ENCODE assay signal across 8 cellular contexts in genomic region chr2:46187112-46187618, GRCh38.
A peak's percentile ranks its signal among the peaks of the same experiment; 100 is the strongest.
DNase-seq lines count a peak whose midpoint lies in the region; ATAC-seq and TF ChIP-seq lines count a peak whose summit lies in the region.

No MANE protein-coding gene starts in this region.

- peak; percentile 70 for DNase-seq in activated naive CD4-positive, alpha-beta T cell treated with anti-CD3 and anti-CD28 coated beads for 36 hours
- no peak for DNase-seq in left lung
- peak; percentile 12 for DNase-seq in superior temporal gyrus (ENCODE audit: extremely low spot score)
- DNase-seq in erythroblast (lab: John Stamatoyannopoulos, UW), result no peak
- DNase-seq in occipital lobe (lab: John Stamatoyannopoulos, UW), result no peak

- no peak overlapping the region for H3K9ac ChIP-seq in BLaER1

- TF ChIP-seq CTCF in left lung (IDR thresholded peaks at IDR 0.05), result no peak

- H3K4me1 Mint-ChIP-seq in activated naive CD4-positive, alpha-beta T cell treated with anti-CD3 and anti-CD28 coated beads for 36 hours (ENCODE audit: low read depth), result peaks cover 18% of the 10 kb centered on the region

- H3K36me3 ChIP-seq in BLaER1, result peaks cover 63% of the 10 kb centered on the region
- peaks cover 0 to 12% of the 10 kb centered on the region in 2 donors for H3K36me3 ChIP-seq in left lung

- CTCF ChIA-PET in activated naive CD4-positive, alpha-beta T cell treated with anti-CD3 and anti-CD28 coated beads for 36 hours (lab: Charles Lee), result interaction anchor here (0.6 to 1.6 kb wide), 3 partner anchors 15 to 168 kb away, joined by 3 to 8 read pairs (median 4); no protein-coding TSS in a partner anchor

- H3K9me3 ChIP-seq in BLaER1, result no peaks in the 10 kb centered on the region
- no peaks in the 10 kb centered on the region for H3K9me3 ChIP-seq in left lung

- H3K4me1 ChIP-seq in BLaER1 (peaks cover 19% of the 10 kb centered on the region), left lung (peaks cover 8 to 24% of the 10 kb centered on the region in 2 donors)

- TF ChIP-seq POLR2A in erythroblast (IDR thresholded peaks at IDR 0.05; ENCODE audit: low read length), result no peak

- 0 out of 2 replicates have a peak, but pooled peaks cover 4% of the 10 kb centered on the region for H4K20me1 ChIP-seq in BLaER1

- H3K27me3 ChIP-seq in BLaER1 (no peaks in the 10 kb centered on the region), left lung (no peaks in the 10 kb centered on the region)

- H3K4me3 Mint-ChIP-seq in activated naive CD4-positive, alpha-beta T cell treated with anti-CD3 and anti-CD28 coated beads for 36 hours, result peak overlapping the region; percentile 35

- H3K4me2 ChIP-seq in BLaER1, result peak overlapping the region; percentile 49

- peak overlapping the region; percentile 86 for H3K27ac Mint-ChIP-seq in activated naive CD4-positive, alpha-beta T cell treated with anti-CD3 and anti-CD28 coated beads for 36 hours

- no peaks in the 10 kb centered on the region for H3K9me3 Mint-ChIP-seq in activated naive CD4-positive, alpha-beta T cell treated with anti-CD3 and anti-CD28 coated beads for 36 hours

- H3K4me3 ChIP-seq in BLaER1 (no peak overlapping the region), left lung (no peak overlapping the region)

- peak overlapping the region; percentile 22; the same call in 1 of the 2 replicates for H3K27ac ChIP-seq in BLaER1
- H3K27ac ChIP-seq in left lung, result peak overlapping the region; percentile 70 to 77

- ATAC-seq in GM19324 (IDR thresholded peaks at IDR 0.05; ENCODE audit: low FRiP score, unreplicated experiment), result peak; percentile 69
- peak; percentile 84 for ATAC-seq in HG03442 (IDR thresholded peaks at IDR 0.05; ENCODE audit: unreplicated experiment)
- ATAC-seq in left lung, result peak; percentile 71

- peaks cover 2% of the 10 kb centered on the region for H3K36me3 Mint-ChIP-seq in activated naive CD4-positive, alpha-beta T cell treated with anti-CD3 and anti-CD28 coated beads for 36 hours (ENCODE audit: low read depth)

- intact Hi-C loops in activated naive CD4-positive, alpha-beta T cell treated with anti-CD3 and anti-CD28 coated beads for 36 hours (cut with micrococcal nuclease), result loop anchor here (1.0 to 5.0 kb wide), 5 partner anchors 8 to 178 kb away; partner anchors contain the start of gene EPAS1
- intact Hi-C loops in left lung (cut with DNase I), result no loop called here

- peaks cover 2% of the 10 kb centered on the region for H3K27me3 Mint-ChIP-seq in activated naive CD4-positive, alpha-beta T cell treated with anti-CD3 and anti-CD28 coated beads for 36 hours (ENCODE audit: low read depth)

Comparison
In these comparisons a context has a peak if more than half of its experiments do, and no peak if none do; other contexts are left out.
1. DNase-seq: peak in activated naive CD4-positive, alpha-beta T cell treated with anti-CD3 and anti-CD28 coated beads for 36 hours (single experiment) and superior temporal gyrus (single experiment); none in left lung (0 of 2), erythroblast (0 of 2) and occipital lobe (single experiment).
2. Peak in every context shown above with its lines, with median percentiles within 50 percentile points of each other: ATAC-seq.